In genomic region chr17:8015236-8015956, GRCh38 we compare ENCODE assay signal across 17 cellular contexts. TPM values are rescaled to one million over a fixed set of nuclear protein-coding genes. Genes with fewer than 3 reads are reported as not detected.
DNase-seq lines count a peak whose midpoint lies in the region; ATAC-seq and TF ChIP-seq lines count a peak whose summit lies in the region.
"Had no signal": no experiment of that assay in that cellular context is flagged by ENCODE, and none has a peak within 500 bp of the region (broad histone marks: within the 10 kb centered on the region; RNA-seq: fewer than 3 reads in every experiment).

No MANE protein-coding gene starts in this region.

- H3K27ac ChIP-seq in heart right ventricle (no peak overlapping the region), esophagus (ENCODE audit: low read depth in 2 of 2, low read length in 1 of 2) (no peak overlapping the region), upper lobe of right lung (no peak overlapping the region), Peyer's patch (no peak overlapping the region)
- H3K27ac ChIP-seq: KMS-11, tibial artery had no signal

- H3K36me3 Mint-ChIP-seq in nephron (ENCODE audit: low read depth) = no peaks in the 10 kb centered on the region
- H3K36me3 Mint-ChIP-seq: activated CD4-positive, alpha-beta memory T cell treated with anti-CD3 and anti-CD28 coated beads for 36 hours had no signal

- H3K9me3 ChIP-seq in heart right ventricle = no peaks in the 10 kb centered on the region
- H3K9me3 ChIP-seq in esophagus (ENCODE audit: control insufficient read depth in 2 of 2, insufficient read depth in 1 of 2, low read depth in 1 of 2, low read length in 1 of 2) = no peaks in the 10 kb centered on the region
- no peaks in the 10 kb centered on the region for H3K9me3 ChIP-seq in upper lobe of right lung
- H3K9me3 ChIP-seq in Peyer's patch = no peaks in the 10 kb centered on the region
- H3K9me3 ChIP-seq: tibial artery had no signal

- H3K36me3 ChIP-seq in heart right ventricle = no peaks in the 10 kb centered on the region
- H3K36me3 ChIP-seq in esophagus (ENCODE audit: control insufficient read depth in 2 of 2, insufficient read depth in 2 of 2, low read length in 1 of 2) = no peaks in the 10 kb centered on the region
- H3K36me3 ChIP-seq in upper lobe of right lung = no peaks in the 10 kb centered on the region
- H3K36me3 ChIP-seq in Peyer's patch = no peaks in the 10 kb centered on the region
- H3K36me3 ChIP-seq: tibial artery had no signal

- H3K4me1 ChIP-seq in heart right ventricle (peaks cover 0 to 49% (median 15%) of the 10 kb centered on the region in 9 donors), esophagus (ENCODE audit: control insufficient read depth in 2 of 2, insufficient read depth in 2 of 2, low read length in 1 of 2) (peaks cover 3 to 21% of the 10 kb centered on the region in 2 donors), upper lobe of right lung (peaks cover 29% of the 10 kb centered on the region), Peyer's patch (peaks cover 0 to 18% (median 4%) of the 10 kb centered on the region in 4 donors)

- no peak for TF ChIP-seq POLR2A in Peyer's patch (IDR thresholded peaks at IDR 0.05)

- ATAC-seq in heart right ventricle = no peak
- no peak for ATAC-seq in left cardiac atrium
- no peak for ATAC-seq in upper lobe of right lung

- H3K27me3 ChIP-seq in heart right ventricle (peaks cover 0 to 26% (median 15%) of the 10 kb centered on the region in 7 donors), esophagus (ENCODE audit: control insufficient read depth in 1 of 2, insufficient read depth in 2 of 2, low read length in 2 of 2) (no peaks in the 10 kb centered on the region), upper lobe of right lung (peaks cover 13% of the 10 kb centered on the region), Peyer's patch (peaks cover 0 to 6% of the 10 kb centered on the region in 2 donors)

- H3K9me3 Mint-ChIP-seq in nephron = no peaks in the 10 kb centered on the region
- H3K9me3 Mint-ChIP-seq: activated CD4-positive, alpha-beta memory T cell treated with anti-CD3 and anti-CD28 coated beads for 36 hours; T-helper 2 cell treated with Interferon-gamma antibody and Interleukin-4, amounts not matched to agents 5 μg/mL and 100 μg/mL, for 36 hours had no signal

- TF ChIP-seq CTCF in heart right ventricle (IDR thresholded peaks at IDR 0.05) (no peak), nephron (IDR thresholded peaks at IDR 0.05; ENCODE audit: unreplicated experiment in 3 of 3) (no peak), upper lobe of right lung (IDR thresholded peaks at IDR 0.05) (no peak), Peyer's patch (IDR thresholded peaks at IDR 0.05) (no peak)

- H3K27me3 Mint-ChIP-seq in nephron (ENCODE audit: low read depth) = peaks cover 31% of the 10 kb centered on the region

- no peak for DNase-seq in heart right ventricle
- DNase-seq in left cardiac atrium = no peak
- DNase-seq in upper lobe of right lung = peak; percentile 61
- no peak for DNase-seq in putamen (ENCODE audit: low spot score)
- DNase-seq in Peyer's patch = no peak
- DNase-seq in NCI-H526 (lab: John Stamatoyannopoulos, UW) = no peak
- DNase-seq: activated gamma-delta T cell, NCI-H1930, OCI-M1, tibial artery had no signal

- H3K4me1 Mint-ChIP-seq in nephron = peaks cover 7% of the 10 kb centered on the region

- H3K27ac Mint-ChIP-seq in nephron = no peak overlapping the region
- H3K27ac Mint-ChIP-seq: activated CD4-positive, alpha-beta memory T cell treated with anti-CD3 and anti-CD28 coated beads for 36 hours; T-helper 2 cell treated with Interferon-gamma antibody and Interleukin-4, amounts not matched to agents 5 μg/mL and 100 μg/mL, for 36 hours had no signal

- 67 to 73% methylated on average over 44 of the region's 44 CpGs for WGBS in heart right ventricle, 2 donors
- 74 to 75% methylated on average over 44 of the region's 44 CpGs for WGBS in esophagus, 2 donors

- intact Hi-C loops in heart right ventricle (cut with DNase I) = loop anchor here in 1 of 10 donors (5.0 kb wide), 1 partner anchor 42 kb away; no protein-coding TSS in a partner anchor
- intact Hi-C loops in left cardiac atrium (cut with DNase I) = no loop called here
- intact Hi-C loops in upper lobe of right lung (cut with DNase I) = no loop called here

- H3K4me3 Mint-ChIP-seq in nephron = peak overlapping the region; percentile 59 to 72 (median 66)

- H3K4me3 ChIP-seq in heart right ventricle (peak overlapping the region in 8 of 10 donors; percentile 16 to 57 (median 46)), esophagus (ENCODE audit: low read depth in 1 of 2, low read length in 2 of 2) (peak overlapping the region; percentile 36 to 53), upper lobe of right lung (peak overlapping the region; percentile 53), Peyer's patch (peak overlapping the region in 2 of 4 donors; percentile 37 to 54)
- H3K4me3 ChIP-seq: lung had no signal

RNA-seq across cellular contexts. Expression of gene GUCY2D, which starts 13.0 kb away (rescaled TPM):
- under 1 TPM in 6 of 10 donors, not detected in 4; 0.06 to 0.69 (median 0.36) TPM for total RNA-seq in heart right ventricle
- polyA plus RNA-seq in heart right ventricle = not detected
- under 1 TPM; 0.10 to 0.38 TPM for total RNA-seq in left cardiac atrium
- polyA plus RNA-seq in esophagus = under 1 TPM; 0.19 to 0.59 TPM
- 2.6 TPM for total RNA-seq in upper lobe of right lung
- total RNA-seq in Peyer's patch = not detected
- total RNA-seq: activated CD4-positive, alpha-beta memory T cell treated with anti-CD3 and anti-CD28 coated beads for 36 hours; chondrocyte had no signal

RNA-seq across cellular contexts. Expression of gene ALOX15B, which starts 23.5 kb away (rescaled TPM):
- under 1 TPM in 4 of 10 donors, not detected in 6; 0.10 to 0.76 (median 0.15) TPM for total RNA-seq in heart right ventricle
- polyA plus RNA-seq in heart right ventricle = 1 to 10 TPM in 1 of 2 donors, under 1 TPM in 1; 0.37 to 1.3 TPM
- total RNA-seq in left cardiac atrium = under 1 TPM in 1 of 2 donors, not detected in 1; 0.39 TPM
- polyA plus RNA-seq in esophagus = 10 to 100 TPM; 22.8 to 24.7 TPM
- 80.2 TPM for total RNA-seq in upper lobe of right lung
- 1 to 10 TPM in 3 of 4 donors, under 1 TPM in 1; 0.70 to 4.1 (median 2.1) TPM for total RNA-seq in Peyer's patch
- total RNA-seq: activated CD4-positive, alpha-beta memory T cell treated with anti-CD3 and anti-CD28 coated beads for 36 hours; chondrocyte had no signal

Comparison
In these comparisons a context has a peak if more than half of its experiments do, and no peak if none do; other contexts are left out.
1. RNA of gene ALOX15B, which starts 23.5 kb away (total RNA-seq): 80.2 TPM in upper lobe of right lung (single experiment); 0.70 to 4.1 TPM in Peyer's patch, 0.39 TPM in left cardiac atrium and 0.10 to 0.76 TPM in heart right ventricle; every median in the first group is over 10 times any median in the second.